Comparison of ENCODE assay signal across 1 cellular context in genomic region chr1:19260211-19261138, GRCh38.
TF ChIP-seq lines count a peak whose summit lies in the region.

No MANE protein-coding gene starts in this region.

TF ChIP-seq in WTC11, 78 proteins besides CTCF, POLR2A, EP300 and RAD21 (continued from another document):
- TF ChIP-seq MAX (CRISPR knock-in tag; IDR thresholded peaks at IDR 0.05) (no peak), ZBTB21 (CRISPR knock-in tag; IDR thresholded peaks at IDR 0.05; ENCODE audit: borderline replicate concordance) (no peak), SOX15 (CRISPR knock-in tag; IDR thresholded peaks at IDR 0.05) (no peak)
